9 cellular contexts compared by ENCODE assay signal in the genomic region with DNA sequence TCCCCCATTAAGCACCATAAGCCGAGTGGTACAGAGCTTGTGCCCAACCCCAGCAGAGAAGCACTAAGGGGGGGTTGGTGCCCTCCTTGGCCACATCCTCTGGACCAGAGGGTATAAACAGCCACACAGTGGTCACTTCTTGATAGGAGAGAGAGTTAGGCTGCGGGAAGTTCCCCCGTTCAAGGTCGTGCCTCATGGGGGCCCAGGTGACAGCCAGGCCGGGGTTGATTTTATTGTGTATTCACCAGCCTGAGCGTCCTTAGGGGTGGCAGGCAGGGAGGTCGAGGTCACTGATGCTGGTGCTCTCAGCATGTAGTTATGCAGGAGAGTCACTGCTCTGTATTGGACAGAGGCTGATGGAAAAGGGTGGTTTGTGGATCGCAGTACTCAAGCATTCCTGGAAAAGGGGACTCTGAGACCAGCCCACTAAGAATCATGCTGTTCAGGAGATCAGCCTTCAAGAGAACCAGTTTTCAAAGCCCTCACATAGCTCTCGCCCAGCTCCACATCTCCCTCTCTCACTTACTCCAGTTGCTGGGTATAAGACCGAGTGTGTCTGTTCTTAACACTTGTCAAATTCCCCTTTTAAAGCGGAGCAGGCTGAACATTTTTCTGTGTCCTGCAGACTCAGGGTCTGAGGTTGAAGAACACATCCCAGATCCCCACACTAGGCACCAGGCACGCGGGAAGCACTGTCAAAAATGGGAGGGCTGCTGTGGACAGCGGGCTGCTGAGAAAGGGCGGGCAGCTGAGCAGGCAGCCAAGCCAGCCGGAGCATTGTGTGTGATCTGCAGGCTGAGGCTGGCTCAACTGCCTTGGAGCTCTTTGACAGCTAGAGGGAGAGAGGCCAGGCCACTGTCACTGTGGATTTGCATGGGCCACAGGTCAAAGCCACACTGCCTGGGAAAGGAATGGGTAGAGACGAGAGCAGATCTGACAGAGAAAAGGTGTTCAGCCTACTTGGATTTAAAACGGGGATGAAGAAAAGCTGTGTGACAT. TPM values are rescaled to one million over a fixed set of nuclear protein-coding genes. Genes with fewer than 3 reads are reported as not detected.
DNase-seq lines count a peak whose midpoint lies in the region; ATAC-seq and TF ChIP-seq lines count a peak whose summit lies in the region.
"Had no signal": no experiment of that assay in that cellular context is flagged by ENCODE, and none has a peak within 500 bp of the region (broad histone marks: within the 10 kb centered on the region; RNA-seq: fewer than 3 reads in every experiment).

No MANE protein-coding gene starts in this region.

- WGBS in endodermal cell (ENCODE audit: insufficient coverage in 1 of 2, insufficient read length in 1 of 2), 2 experiments: 49 to 50% methylated on average over 13 to 18 of the region's 18 CpGs
- WGBS in aorta, 2 donors: 3% methylated on average over 18 of the region's 18 CpGs

- no peaks in the 10 kb centered on the region for H3K9me3 ChIP-seq in endodermal cell (ENCODE audit: control insufficient read depth, low read length)
- H3K9me3 ChIP-seq in muscle layer of duodenum (ENCODE audit: control insufficient read depth in 1 of 2, low read length in 2 of 2): no peaks in the 10 kb centered on the region
- no peaks in the 10 kb centered on the region for H3K9me3 ChIP-seq in aorta (ENCODE audit: control insufficient read depth, low read length)

- no peaks in the 10 kb centered on the region for H3K36me3 Mint-ChIP-seq in activated naive CD8-positive, alpha-beta T cell
- H3K36me3 Mint-ChIP-seq in activated naive CD8-positive, alpha-beta T cell treated with anti-CD3 and anti-CD28 coated beads, Interleukin-2, amount 50 U/mL, for 24 hours (ENCODE audit: low read depth): no peaks in the 10 kb centered on the region
- H3K36me3 Mint-ChIP-seq in endodermal cell (ENCODE audit: low read depth): no peaks in the 10 kb centered on the region

- H3K4me3 ChIP-seq in endodermal cell (ENCODE audit: low read length) (peak overlapping the region; percentile 74), muscle layer of duodenum (ENCODE audit: low read depth in 1 of 2, low read length in 2 of 2) (peak overlapping the region; percentile 24 to 81), aorta (ENCODE audit: low read length in 2 of 2) (peak overlapping the region; percentile 77 to 93)

- H3K27me3 Mint-ChIP-seq in activated naive CD8-positive, alpha-beta T cell: peaks cover 33% of the 10 kb centered on the region
- H3K27me3 Mint-ChIP-seq in activated naive CD8-positive, alpha-beta T cell treated with anti-CD3 and anti-CD28 coated beads, Interleukin-2, amount 50 U/mL, for 24 hours: peaks cover 70% of the 10 kb centered on the region
- peaks cover 37% of the 10 kb centered on the region for H3K27me3 Mint-ChIP-seq in endodermal cell (ENCODE audit: insufficient read depth)

- peak overlapping the region; percentile 18 for H3K4me3 Mint-ChIP-seq in activated naive CD8-positive, alpha-beta T cell
- no peak overlapping the region for H3K4me3 Mint-ChIP-seq in activated naive CD8-positive, alpha-beta T cell treated with anti-CD3 and anti-CD28 coated beads, Interleukin-2, amount 50 U/mL, for 24 hours
- peak overlapping the region; percentile 74 for H3K4me3 Mint-ChIP-seq in endodermal cell
- H3K4me3 Mint-ChIP-seq: activated CD8-positive, alpha-beta T cell treated with anti-CD3 and anti-CD28 coated beads for 36 hours had no signal

- H3K27ac ChIP-seq in endodermal cell (ENCODE audit: low read depth, low read length): no peak overlapping the region
- H3K27ac ChIP-seq in muscle layer of duodenum (ENCODE audit: low read length): peak overlapping the region; percentile 25
- H3K27ac ChIP-seq in aorta (ENCODE audit: low read depth in 1 of 2, low read length in 2 of 2): peak overlapping the region; percentile 80 to 89

- intact Hi-C loops in aorta (cut with DNase I): no loop called here

- no peak for DNase-seq in activated naive CD8-positive, alpha-beta T cell treated with anti-CD3 and anti-CD28 coated beads, Interleukin-2, amount 50 U/mL, for 24 hours
- peak; percentile 84 for DNase-seq in endodermal cell
- DNase-seq in aorta: peak; percentile 75 to 86
- DNase-seq in activated CD4-positive, alpha-beta T cell treated with anti-CD3 and anti-CD28 coated beads for 48 hours: no peak
- no peak for DNase-seq in NCI-H774 (lab: John Stamatoyannopoulos, UW)

- H3K4me1 ChIP-seq in endodermal cell (ENCODE audit: control insufficient read depth, insufficient read depth, low read length): peaks cover 15% of the 10 kb centered on the region
- H3K4me1 ChIP-seq in muscle layer of duodenum (ENCODE audit: control insufficient read depth in 1 of 2, insufficient read depth in 2 of 2, low read length in 2 of 2): peaks cover 13 to 58% of the 10 kb centered on the region in 2 donors
- peaks cover 0 to 4% of the 10 kb centered on the region in 2 donors for H3K4me1 ChIP-seq in aorta (ENCODE audit: control insufficient read depth in 1 of 2, insufficient read depth in 2 of 2, low read length in 2 of 2)

- H3K9me3 Mint-ChIP-seq in activated naive CD8-positive, alpha-beta T cell (ENCODE audit: low read depth): no peaks in the 10 kb centered on the region
- no peaks in the 10 kb centered on the region for H3K9me3 Mint-ChIP-seq in activated naive CD8-positive, alpha-beta T cell treated with anti-CD3 and anti-CD28 coated beads, Interleukin-2, amount 50 U/mL, for 24 hours
- H3K9me3 Mint-ChIP-seq in endodermal cell: no peaks in the 10 kb centered on the region
- H3K9me3 Mint-ChIP-seq: activated CD8-positive, alpha-beta T cell treated with anti-CD3 and anti-CD28 coated beads for 36 hours had no signal

- no peak for ATAC-seq in activated naive CD8-positive, alpha-beta T cell treated with anti-CD3 and anti-CD28 coated beads, Interleukin-2, amount 50 U/mL, for 24 hours
- peak; percentile 61 for ATAC-seq in aorta (ENCODE audit: low FRiP score)
- ATAC-seq in HG02642 (IDR thresholded peaks at IDR 0.05; ENCODE audit: poor library complexity, unreplicated experiment): no peak
- ATAC-seq: activated CD8-positive, alpha-beta T cell treated with anti-CD3 and anti-CD28 coated beads for 36 hours had no signal

- H3K36me3 ChIP-seq in endodermal cell (ENCODE audit: control insufficient read depth, insufficient read depth, low read length) (no peaks in the 10 kb centered on the region), muscle layer of duodenum (ENCODE audit: control insufficient read depth in 1 of 2, insufficient read depth in 2 of 2, low read length in 2 of 2) (no peaks in the 10 kb centered on the region), aorta (ENCODE audit: control insufficient read depth in 1 of 2, insufficient read depth in 2 of 2, low read length in 1 of 2) (no peaks in the 10 kb centered on the region)

- peaks cover 12% of the 10 kb centered on the region for H3K4me1 Mint-ChIP-seq in activated naive CD8-positive, alpha-beta T cell (ENCODE audit: low read depth)
- peaks cover 6% of the 10 kb centered on the region for H3K4me1 Mint-ChIP-seq in activated naive CD8-positive, alpha-beta T cell treated with anti-CD3 and anti-CD28 coated beads, Interleukin-2, amount 50 U/mL, for 24 hours
- peaks cover 47% of the 10 kb centered on the region for H3K4me1 Mint-ChIP-seq in endodermal cell

- H3K27me3 ChIP-seq in endodermal cell (ENCODE audit: control insufficient read depth, insufficient read depth, low read length, poor library complexity, severe bottlenecking) (peaks cover 26% of the 10 kb centered on the region), muscle layer of duodenum (ENCODE audit: low read depth, low read length) (peaks cover 5% of the 10 kb centered on the region), aorta (ENCODE audit: control insufficient read depth in 1 of 2, insufficient read depth in 2 of 2, low read length in 1 of 2) (no peaks in the 10 kb centered on the region)

- peak; percentile 56 for TF ChIP-seq CTCF in endodermal cell (conservative IDR thresholded peaks at IDR 0.05)

- no peak overlapping the region for H3K27ac Mint-ChIP-seq in activated naive CD8-positive, alpha-beta T cell
- H3K27ac Mint-ChIP-seq in activated naive CD8-positive, alpha-beta T cell treated with anti-CD3 and anti-CD28 coated beads, Interleukin-2, amount 50 U/mL, for 24 hours: no peak overlapping the region
- peak overlapping the region; percentile 48 for H3K27ac Mint-ChIP-seq in endodermal cell
- H3K27ac Mint-ChIP-seq: activated CD8-positive, alpha-beta T cell treated with anti-CD3 and anti-CD28 coated beads for 36 hours had no signal

- H3K9ac ChIP-seq in endodermal cell (ENCODE audit: extremely low read depth, low read length, poor library complexity, severe bottlenecking): peak overlapping the region; percentile 23

RNA-seq across cellular contexts. Expression of gene ITGA9, which starts 1.8 kb away (rescaled TPM):
- total RNA-seq in endodermal cell: 10 to 100 TPM; 85.8 to 90.7 TPM
- 5.6 TPM for polyA plus RNA-seq in endodermal cell (2013, experiment 1 of 2)
- polyA plus RNA-seq in endodermal cell (2013, experiment 2 of 2): 8.2 TPM
- total RNA-seq in aorta: 100 to 1,000 TPM in 1 of 2 donors, 10 to 100 TPM in 1; 75.9 to 119 TPM
- 1 to 10 TPM; 8.9 to 9.0 TPM for polyA plus RNA-seq in aorta
- total RNA-seq: activated CD8-positive, alpha-beta T cell treated with anti-CD3 and anti-CD28 coated beads for 36 hours had no signal

Comparison
In these comparisons a context has a peak if more than half of its experiments do, and no peak if none do; other contexts are left out.
1. DNase-seq: peak in endodermal cell (single experiment) and aorta (2 of 2); none in activated naive CD8-positive, alpha-beta T cell treated with anti-CD3 and anti-CD28 coated beads, Interleukin-2, amount 50 U/mL, for 24 hours (single experiment), activated CD4-positive, alpha-beta T cell treated with anti-CD3 and anti-CD28 coated beads for 48 hours (single experiment) and NCI-H774 (single experiment).
2. Peak in every context shown above with its lines, with median percentiles within 50 percentile points of each other: H3K4me3 ChIP-seq.